8 cellular contexts compared by ENCODE assay signal in genomic region chr2:86195055-86195807, GRCh38. TPM values are rescaled to one million over a fixed set of nuclear protein-coding genes. Genes with fewer than 3 reads are reported as not detected.
A peak's percentile ranks its signal among the peaks of the same experiment; 100 is the strongest.
DNase-seq lines count a peak whose midpoint lies in the region; ATAC-seq and TF ChIP-seq lines count a peak whose summit lies in the region.

TSS of gene IMMT (minus strand) at chr2:86195462. CDS start at chr2:86195382, 80 bp downstream.

- H3K4me2 ChIP-seq in IMR-90 (ENCODE audit: low read depth, low read length), result peak within 1 kb of the TSS; percentile 94

- peak; percentile 99 for DNase-seq in DMS 273 (lab: John Stamatoyannopoulos, UW; ENCODE audit: unreplicated experiment)
- DNase-seq in IMR-90, result peak; percentile 95
- peak; percentile 96 for DNase-seq in OCI-M1 (lab: John Stamatoyannopoulos, UW)
- DNase-seq in activated T-cell treated with anti-CD3 and anti-CD28 coated beads for 48 hours (ENCODE audit: low read depth), result peak; percentile 97
- peak; percentile 66 for DNase-seq in epithelial cell of proximal tubule (ENCODE audit: low read depth)
- peak; percentile 97 for DNase-seq in stimulated activated CD8-positive, alpha-beta memory T cell treated with anti-CD3 and anti-CD28 coated beads, Interleukin-4, amount 100 ng/mL, for 48 hours

- intact Hi-C loops in IMR-90 (cut with micrococcal nuclease), result loop anchor here (1.0 kb wide), 1 partner anchor 245 kb away; no protein-coding TSS in a partner anchor

- H2BK15ac ChIP-seq in IMR-90 (ENCODE audit: low read depth, low read length), result peak within 1 kb of the TSS; percentile 40; the same call in 1 of the 3 replicates

- CTCF ChIA-PET in IMR-90 (lab: Yijun Ruan, JAX), result interaction anchor here (0.9 kb wide), 1 partner anchor 11 kb away, joined by 3 read pairs; no protein-coding TSS in a partner anchor

- peaks cover 32% of the 10 kb centered on the region for H4K20me1 ChIP-seq in IMR-90 (ENCODE audit: insufficient read depth, low read length)

- H4K91ac ChIP-seq in IMR-90 (ENCODE audit: insufficient read depth, low read depth, low read length), result peak within 1 kb of the TSS; percentile 94

- H4K5ac ChIP-seq in IMR-90 (ENCODE audit: low read depth, low read length), result peak within 1 kb of the TSS; percentile 96

- TF ChIP-seq POLR2A in IMR-90 (IDR thresholded peaks at IDR 0.05; ENCODE audit: low read depth, low read length), result peak; percentile 98

- H2AK9ac ChIP-seq in IMR-90 (replicated peaks; ENCODE audit: low read depth, low read length, poor library complexity), result peak within 1 kb of the TSS; percentile 100

- H3K18ac ChIP-seq in IMR-90 (ENCODE audit: low read depth, low read length), result peak within 1 kb of the TSS; percentile 33

- TF ChIP-seq RAD21 in IMR-90 (IDR thresholded peaks at IDR 0.05; ENCODE audit: low read length), result no peak

- H3K14ac ChIP-seq in IMR-90 (replicated peaks; ENCODE audit: low read depth, low read length), result peak within 1 kb of the TSS; percentile 98

- 0% methylated on average over 33 of the region's 74 CpGs; no CpG with 5 or more reads in 1 of the 2 experiments for WGBS in IMR-90 (ENCODE audit: extremely low coverage in 2 of 2, insufficient read length in 1 of 2), 2 experiments

- peak within 1 kb of the TSS; percentile 91 for H2BK5ac ChIP-seq in IMR-90 (ENCODE audit: low read depth, low read length, poor library complexity, severe bottlenecking)

- H3K9ac ChIP-seq in IMR-90 (ENCODE audit: low read depth, low read length) (peak within 1 kb of the TSS; percentile 87), mucosa of rectum (ENCODE audit: low read depth in 1 of 2, low read length in 2 of 2) (peak within 1 kb of the TSS; percentile 68 to 94)

- H3K27me3 ChIP-seq in IMR-90 (ENCODE audit: control insufficient read depth, insufficient read depth, low read length) (no peaks in the 10 kb centered on the region), mucosa of rectum (ENCODE audit: control insufficient read depth in 2 of 2, insufficient read depth in 2 of 2, low read length in 2 of 2) (no peaks in the 10 kb centered on the region)

- peak within 1 kb of the TSS; percentile 90 for H2AK5ac ChIP-seq in IMR-90 (ENCODE audit: low read depth, low read length)

- H3K79me1 ChIP-seq in IMR-90 (ENCODE audit: low read depth in 1 of 2, low read length in 2 of 2), result peaks cover 21 to 50% of the 10 kb centered on the region in 2 experiments

- H2BK20ac ChIP-seq in IMR-90 (ENCODE audit: low read depth, low read length), result no peak within 1 kb of the TSS

- ATAC-seq in GM21528 (IDR thresholded peaks at IDR 0.05; ENCODE audit: low FRiP score, unreplicated experiment) (peak; percentile 84), IMR-90 (ENCODE audit: low read depth) (peak; percentile 93)

- peak within 1 kb of the TSS; percentile 99 for H2AFZ ChIP-seq in IMR-90 (replicated peaks; ENCODE audit: low read length, poor library complexity)

- H4K8ac ChIP-seq in IMR-90 (ENCODE audit: low read depth in 2 of 2, low read length in 2 of 2), result peak within 1 kb of the TSS; percentile 99

- peaks cover 5% of the 10 kb centered on the region; the same call in 1 of the 2 replicates for H3K9me1 ChIP-seq in IMR-90 (ENCODE audit: insufficient read depth, low read length)

- H3K36me3 ChIP-seq in IMR-90 (ENCODE audit: control insufficient read depth, insufficient read depth, low read length) (no peaks in the 10 kb centered on the region; the same call in 1 of the 2 replicates), mucosa of rectum (ENCODE audit: control insufficient read depth in 2 of 2, insufficient read depth in 2 of 2, low read length in 2 of 2) (peaks cover 0 to under 1% of the 10 kb centered on the region in 2 donors)

- no peaks in the 10 kb centered on the region for H3K9me3 ChIP-seq in IMR-90 (ENCODE audit: control insufficient read depth, insufficient read depth, low read length)
- no peaks in the 10 kb centered on the region for H3K9me3 ChIP-seq in mucosa of rectum (ENCODE audit: control insufficient read depth in 2 of 2, low read length in 2 of 2)

- TSS peak; percentile 31 for BruUV-seq in IMR-90 (replicated peaks; lab: Mats Ljungman, UMichigan)

- peak within 1 kb of the TSS; percentile 74 for H3K56ac ChIP-seq in IMR-90 (ENCODE audit: extremely low read depth, insufficient read depth, low read length)

- dilution Hi-C loops in IMR-90 (cut with HindIII; ENCODE audit: low sequenced_read_pairs, unreplicated experiment), result no loop called here

- H3K4me1 ChIP-seq in IMR-90 (ENCODE audit: control insufficient read depth, insufficient read depth, low read length) (peaks cover 6% of the 10 kb centered on the region), mucosa of rectum (ENCODE audit: control insufficient read depth in 2 of 2, insufficient read depth in 2 of 2, low read length in 2 of 2) (peaks cover 11 to 19% of the 10 kb centered on the region in 2 donors)

- peak within 1 kb of the TSS; percentile 84 for H3K4me3 ChIP-seq in IMR-90 (ENCODE audit: insufficient read depth, low read depth, low read length)
- peak within 1 kb of the TSS; percentile 99 for H3K4me3 ChIP-seq in epithelial cell of proximal tubule (ENCODE audit: low read depth, low read length)
- H3K4me3 ChIP-seq in mucosa of rectum (ENCODE audit: low read length in 2 of 2), result peak within 1 kb of the TSS; percentile 87 to 89

- peak within 1 kb of the TSS; percentile 31; the same call in 1 of the 2 replicates for H2BK120ac ChIP-seq in IMR-90 (ENCODE audit: low read depth, low read length)

- POLR2A ChIA-PET in IMR-90 (lab: Charles Lee; ENCODE audit: unreplicated experiment), result interaction anchor here (0.6 kb wide), 1 partner anchor 13 kb away, joined by 5 read pairs; no protein-coding TSS in a partner anchor

- peak within 1 kb of the TSS; percentile 97 for H3K23ac ChIP-seq in IMR-90 (ENCODE audit: low read depth, low read length)

- H3K27ac ChIP-seq in IMR-90 (ENCODE audit: insufficient read depth, low read length) (peak within 1 kb of the TSS; percentile 92), mucosa of rectum (ENCODE audit: low read depth in 2 of 2, low read length in 2 of 2) (peak within 1 kb of the TSS; percentile 100)

- in situ Hi-C loops in IMR-90 (cut with MboI; ENCODE audit: low sequenced_read_pairs), result no loop called here

- peak within 1 kb of the TSS; percentile 94 for H3K4ac ChIP-seq in IMR-90 (ENCODE audit: low read depth, low read length)

- no peak for TF ChIP-seq CTCF in IMR-90 (conservative IDR thresholded peaks at IDR 0.05; ENCODE audit: low read depth, low read length)
- no peak for TF ChIP-seq CTCF in epithelial cell of proximal tubule (conservative IDR thresholded peaks at IDR 0.05; ENCODE audit: low read depth, low read length)

TF ChIP-seq in IMR-90, 13 proteins besides CTCF, POLR2A, EP300 and RAD21:
- peak; percentile 62; the same call in 1 of the 2 replicates for TF ChIP-seq MAZ (IDR thresholded peaks at IDR 0.05; ENCODE audit: borderline replicate concordance, low read depth, low read length)
- TF ChIP-seq RFX5 (IDR thresholded peaks at IDR 0.05; ENCODE audit: low read depth, low read length), result no peak
- peak; percentile 81 for TF ChIP-seq CEBPB (IDR thresholded peaks at IDR 0.05; ENCODE audit: low read depth, low read length)
- TF ChIP-seq BHLHE40 (IDR thresholded peaks at IDR 0.05; ENCODE audit: low read depth, low read length), result no peak; the same call in none of the 2 replicates
- TF ChIP-seq MXI1 (IDR thresholded peaks at IDR 0.05; ENCODE audit: borderline replicate concordance, low read depth, low read length), result peak; percentile 57

RNA-seq across cellular contexts. Expression of gene IMMT, which starts in this region (rescaled TPM):
- total RNA-seq in IMR-90 (2012; rRNA removed) (87.3 and 90.0 TPM in 2 replicates), epithelial cell of proximal tubule (78.1 and 98.3 TPM in 2 replicates)
- 41.0 and 50.5 TPM in 2 replicates for polyA plus RNA-seq in IMR-90 (2012; rRNA removed)
- polyA plus RNA-seq in IMR-90 (2012; cell fraction: cytosol; rRNA removed), result 14.0 and 31.8 TPM in 2 replicates
- 12.0 and 46.2 TPM in 2 replicates for polyA plus RNA-seq in IMR-90 (2012; cell fraction: nucleus; rRNA removed; ENCODE audit: low replicate concordance)

Comparison
In these comparisons a context has a peak if more than half of its experiments do, and no peak if none do; other contexts are left out.
1. Peak in every context shown above with its lines: DNase-seq, ATAC-seq, H3K4me3 ChIP-seq and H3K27ac ChIP-seq.